In genomic region chr3:156253150-156253549, GRCh38 we compare ENCODE assay signal across 23 cellular contexts.
DNase-seq lines count a peak whose midpoint lies in the region; ATAC-seq and TF ChIP-seq lines count a peak whose summit lies in the region.
"Had no signal": no experiment of that assay in that cellular context is flagged by ENCODE, and none has a peak within 500 bp of the region (broad histone marks: within the 10 kb centered on the region; RNA-seq: fewer than 3 reads in every experiment).

No MANE protein-coding gene starts in this region.

- H2AFZ ChIP-seq in GM23338 = 0 out of 2 replicates have a peak overlapping the region, but pooled peaks have one; percentile 38

- no peaks in the 10 kb centered on the region for H3K27me3 ChIP-seq in cardiac muscle cell
- no peaks in the 10 kb centered on the region for H3K27me3 ChIP-seq in GM23338 (ENCODE audit: insufficient read depth)

- no peak for DNase-seq in cardiac muscle cell (ENCODE audit: low read depth in 1 of 2, low spot score in 1 of 2)
- DNase-seq in Right ventricle myocardium superior = no peak
- DNase-seq in GM23338 (ENCODE audit: low spot score) = no peak
- DNase-seq in DMS53 treated with DMSO at 0.1 percent for 48 hours (lab: John Stamatoyannopoulos, UW; ENCODE audit: unreplicated experiment) = no peak
- DNase-seq in activated T-cell treated with anti-CD3 and anti-CD28 coated beads, Interleukin-2, amount 50 U/mL, for 4 hours = no peak
- no peak for DNase-seq in NCI-H2196 treated with DMSO at 0.1 percent for 48 hours (lab: John Stamatoyannopoulos, UW; ENCODE audit: unreplicated experiment)
- DNase-seq: activated CD4-positive, alpha-beta T cell treated with anti-CD3 and anti-CD28 coated beads, Interleukin-2, amount 50 U/mL, for 1 hour; activated T-cell treated with anti-CD3 and anti-CD28 coated beads, Interleukin-2, amount 50 U/mL, for 72 hours; cerebellar nuclear complex; DMS79; foreskin fibroblast; left ventricle myocardium inferior; NCI-H1694; NCI-H510A; OCI-M1; SK-N-SH; spleen; stimulated activated naive CD8-positive, alpha-beta T cell treated with anti-CD3 and anti-CD28 coated beads, Interleukin-15, amount 100 ng/mL, for 72 hours had no signal

- H3K27ac ChIP-seq in cardiac muscle cell (peak overlapping the region; percentile 6), GM23338 (ENCODE audit: low read depth) (no peak overlapping the region)
- H3K27ac ChIP-seq: 22Rv1, C4-2B, left ventricle myocardium inferior, spleen had no signal

- no peaks in the 10 kb centered on the region for H3K27me3 Mint-ChIP-seq in GM23338 (ENCODE audit: insufficient read depth, low read depth, poor library complexity)
- H3K27me3 Mint-ChIP-seq in activated T-cell treated with anti-CD3 and anti-CD28 coated beads, Interleukin-2, amount 50 U/mL, for 4 hours (ENCODE audit: low read depth) = peaks cover 11% of the 10 kb centered on the region

- TF ChIP-seq CTCF in cardiac muscle cell (IDR thresholded peaks at IDR 0.05; ENCODE audit: low read depth, low read length) (no peak), GM23338 (conservative IDR thresholded peaks at IDR 0.05; ENCODE audit: low read depth in 2 of 2) (no peak)

- no peaks in the 10 kb centered on the region for H3F3A ChIP-seq in GM23338 (replicated peaks; ENCODE audit: low read depth)

- no peak overlapping the region for H3K4me3 Mint-ChIP-seq in GM23338
- no peak overlapping the region for H3K4me3 Mint-ChIP-seq in activated T-cell treated with anti-CD3 and anti-CD28 coated beads, Interleukin-2, amount 50 U/mL, for 4 hours
- H3K4me3 Mint-ChIP-seq: activated T-cell treated with anti-CD3 and anti-CD28 coated beads, Interleukin-2, amount 50 U/mL, for 72 hours; stimulated activated naive CD8-positive, alpha-beta T cell treated with anti-CD3 and anti-CD28 coated beads, Interleukin-15, amount 100 ng/mL, for 72 hours had no signal

- 0 out of 2 replicates have a peak, but pooled peaks cover 6% of the 10 kb centered on the region for H3K9me2 ChIP-seq in GM23338 (ENCODE audit: insufficient read depth)
- H3K9me2 ChIP-seq: SK-N-SH had no signal

- ATAC-seq in Right ventricle myocardium superior (ENCODE audit: poor library complexity) = no peak
- no peak for ATAC-seq in GM23338
- peak; percentile 80 for ATAC-seq in HG03354 (IDR thresholded peaks at IDR 0.05; ENCODE audit: poor library complexity, severe bottlenecking, unreplicated experiment)
- ATAC-seq in activated T-cell treated with anti-CD3 and anti-CD28 coated beads, Interleukin-2, amount 50 U/mL, for 4 hours = no peak
- no peak for ATAC-seq in activated CD4-positive, CD25-positive, alpha-beta regulatory T cell treated with anti-CD3 and anti-CD28 coated beads, Interleukin-2, amount 50 U/mL, for 24 hours
- ATAC-seq: activated T-cell treated with anti-CD3 and anti-CD28 coated beads, Interleukin-2, amount 50 U/mL, for 72 hours; stimulated activated naive CD8-positive, alpha-beta T cell treated with anti-CD3 and anti-CD28 coated beads, Interleukin-15, amount 100 ng/mL, for 72 hours had no signal

- peaks cover 5% of the 10 kb centered on the region for H3K4me1 Mint-ChIP-seq in GM23338
- H3K4me1 Mint-ChIP-seq in activated T-cell treated with anti-CD3 and anti-CD28 coated beads, Interleukin-2, amount 50 U/mL, for 4 hours (ENCODE audit: low read depth) = no peaks in the 10 kb centered on the region
- H3K4me1 Mint-ChIP-seq: stimulated activated naive CD8-positive, alpha-beta T cell treated with anti-CD3 and anti-CD28 coated beads, Interleukin-15, amount 100 ng/mL, for 72 hours had no signal

- no peaks in the 10 kb centered on the region for H3K79me2 ChIP-seq in GM23338 (replicated peaks; ENCODE audit: insufficient read depth)

- H3K27ac Mint-ChIP-seq in GM23338 = no peak overlapping the region
- H3K27ac Mint-ChIP-seq: activated T-cell treated with anti-CD3 and anti-CD28 coated beads, Interleukin-2, amount 50 U/mL, for 72 hours; progenitor cell of endocrine pancreas; stimulated activated naive CD8-positive, alpha-beta T cell treated with anti-CD3 and anti-CD28 coated beads, Interleukin-15, amount 100 ng/mL, for 72 hours had no signal

- H4K20me1 ChIP-seq in GM23338 (replicated peaks; ENCODE audit: insufficient read depth) = no peaks in the 10 kb centered on the region

- H3K4me1 ChIP-seq in cardiac muscle cell (ENCODE audit: low read depth) = peaks cover 18% of the 10 kb centered on the region
- H3K4me1 ChIP-seq in GM23338 (ENCODE audit: insufficient read depth) = no peaks in the 10 kb centered on the region
- H3K4me1 ChIP-seq: left ventricle myocardium inferior, spleen had no signal

- intact Hi-C loops in Right ventricle myocardium superior (cut with DNase I) = no loop called here

- no peak overlapping the region for H3K4me2 ChIP-seq in GM23338
- H3K4me2 ChIP-seq: SK-N-SH had no signal

- no peak overlapping the region for H3K4me3 ChIP-seq in cardiac muscle cell
- no peak overlapping the region for H3K4me3 ChIP-seq in GM23338
- H3K4me3 ChIP-seq: left ventricle myocardium inferior, spleen had no signal

- no peaks in the 10 kb centered on the region for H3K9me3 ChIP-seq in cardiac muscle cell (ENCODE audit: low read depth)
- H3K9me3 ChIP-seq: left ventricle myocardium inferior, SK-N-SH, spleen had no signal

- no peaks in the 10 kb centered on the region for H3K9me3 Mint-ChIP-seq in GM23338
- H3K9me3 Mint-ChIP-seq in activated T-cell treated with anti-CD3 and anti-CD28 coated beads, Interleukin-2, amount 50 U/mL, for 4 hours = no peaks in the 10 kb centered on the region
- H3K9me3 Mint-ChIP-seq: activated T-cell treated with anti-CD3 and anti-CD28 coated beads, Interleukin-2, amount 50 U/mL, for 72 hours; stimulated activated naive CD8-positive, alpha-beta T cell treated with anti-CD3 and anti-CD28 coated beads, Interleukin-15, amount 100 ng/mL, for 72 hours had no signal

- H3K36me3 ChIP-seq in cardiac muscle cell (no peaks in the 10 kb centered on the region), GM23338 (ENCODE audit: insufficient read depth) (no peaks in the 10 kb centered on the region)
- H3K36me3 ChIP-seq: left ventricle myocardium inferior, spleen had no signal

- H3K36me3 Mint-ChIP-seq in GM23338 (ENCODE audit: low read depth) = no peaks in the 10 kb centered on the region
- H3K36me3 Mint-ChIP-seq in activated T-cell treated with anti-CD3 and anti-CD28 coated beads, Interleukin-2, amount 50 U/mL, for 4 hours (ENCODE audit: insufficient read depth) = no peaks in the 10 kb centered on the region

TF ChIP-seq in GM23338, 12 proteins besides CTCF, POLR2A, EP300 and RAD21:
- TF ChIP-seq JUNB (IDR thresholded peaks at IDR 0.05; ENCODE audit: unreplicated experiment) = no peak
- no peak for TF ChIP-seq REST (IDR thresholded peaks at IDR 0.05; ENCODE audit: unreplicated experiment)
- no peak for TF ChIP-seq ZNF114 (CRISPR knock-in tag; IDR thresholded peaks at IDR 0.05)
